Comparison of ENCODE assay signal across 8 cellular contexts in genomic region chr4:2413821-2414610, GRCh38. TPM values are rescaled to one million over a fixed set of nuclear protein-coding genes. Genes with fewer than 3 reads are reported as not detected.
DNase-seq lines count a peak whose midpoint lies in the region; ATAC-seq and TF ChIP-seq lines count a peak whose summit lies in the region.

No MANE protein-coding gene starts in this region.

- H3K27me3 Mint-ChIP-seq in osteocyte (ENCODE audit: unreplicated experiment): peaks cover 33% of the 10 kb centered on the region

- DNase-seq in DND-41 (no peak), RPMI8226 (peak; percentile 86), osteocyte (ENCODE audit: extremely low spot score, unreplicated experiment) (no peak), NCI-H2196 treated with DMSO at 0.1 percent for 48 hours (lab: John Stamatoyannopoulos, UW; ENCODE audit: unreplicated experiment) (no peak), HEK293T (ENCODE audit: extremely low spot score) (no peak), DMS114 treated with DMSO at 0.1 percent for 48 hours (lab: John Stamatoyannopoulos, UW; ENCODE audit: unreplicated experiment) (no peak)

- peaks cover 35% of the 10 kb centered on the region for H3K27me3 ChIP-seq in DND-41 (ENCODE audit: insufficient read depth, low read length, poor library complexity)

- no peak overlapping the region for H3K27ac ChIP-seq in DND-41 (ENCODE audit: low read length)
- peak overlapping the region; percentile 19 for H3K27ac ChIP-seq in cingulate gyrus (ENCODE audit: low read depth, low read length)

- H3K9me3 ChIP-seq in DND-41 (ENCODE audit: insufficient read depth, low read length, severe bottlenecking): no peaks in the 10 kb centered on the region

- peak overlapping the region in 1 of 2 experiments; percentile 36; a peak in 2 of 4 replicates for H3K4me3 ChIP-seq in DND-41 (ENCODE audit: low read depth in 1 of 2, low read length in 2 of 2)

- H3K4me3 Mint-ChIP-seq in osteocyte (ENCODE audit: unreplicated experiment): no peak overlapping the region

- H3K9ac ChIP-seq in DND-41 (ENCODE audit: low read depth, low read length): no peak overlapping the region; the same call in 1 of the 2 replicates

- H2AFZ ChIP-seq in DND-41 (ENCODE audit: low read depth, low read length): no peak overlapping the region

- no peaks in the 10 kb centered on the region for H3K36me3 ChIP-seq in DND-41 (ENCODE audit: insufficient read depth, low read length)

- CTCF ChIA-PET in HEK293T (lab: Yijun Ruan, JAX): interaction anchor here (1.5 kb wide), 1 partner anchor 12 kb away, joined by 6 read pairs; no protein-coding TSS in a partner anchor

- ATAC-seq in DND-41 (ENCODE audit: insufficient read depth, low read depth): no peak
- no peak for ATAC-seq in GM18520 (IDR thresholded peaks at IDR 0.05; ENCODE audit: unreplicated experiment)

- H3K9me3 Mint-ChIP-seq in osteocyte (ENCODE audit: unreplicated experiment): no peaks in the 10 kb centered on the region

- H3K27ac Mint-ChIP-seq in osteocyte (ENCODE audit: unreplicated experiment): peak overlapping the region; percentile 91

- no peak for TF ChIP-seq CTCF in DND-41 (IDR thresholded peaks at IDR 0.05; ENCODE audit: borderline replicate concordance, extremely low read depth, low read length, poor library complexity, severe bottlenecking)
- no peak for TF ChIP-seq CTCF in osteocyte (IDR thresholded peaks at IDR 0.05)

- no peaks in the 10 kb centered on the region for H3K36me3 Mint-ChIP-seq in osteocyte (ENCODE audit: unreplicated experiment)

- H3K4me1 Mint-ChIP-seq in osteocyte (ENCODE audit: unreplicated experiment): peaks cover 31% of the 10 kb centered on the region

- no peaks in the 10 kb centered on the region for H3K79me2 ChIP-seq in DND-41 (ENCODE audit: insufficient read depth, low read length)

- peaks cover 58% of the 10 kb centered on the region for H4K20me1 ChIP-seq in DND-41 (ENCODE audit: insufficient read depth, low read length)

- H3K4me1 ChIP-seq in DND-41 (ENCODE audit: insufficient read depth, low read length): peaks cover 38% of the 10 kb centered on the region

- POLR2A ChIA-PET in HEK293T (lab: Yijun Ruan, JAX): interaction anchor here (1.2 kb wide), 1 partner anchor 27 kb away, joined by 3 read pairs; no protein-coding TSS in a partner anchor

- peak overlapping the region; percentile 59 for H3K4me2 ChIP-seq in DND-41 (ENCODE audit: insufficient read depth, low read length)

TF ChIP-seq in HEK293T, 16 proteins besides CTCF, POLR2A, EP300 and RAD21:
- no peak for TF ChIP-seq SP1 (IDR thresholded peaks at IDR 0.05)
- no peak for TF ChIP-seq FOXK2 (IDR thresholded peaks at IDR 0.05)
- no peak for TF ChIP-seq CTBP1 (IDR thresholded peaks at IDR 0.05; ENCODE audit: borderline replicate concordance)
- no peak for TF ChIP-seq HDGF (IDR thresholded peaks at IDR 0.05; ENCODE audit: borderline replicate concordance)
- no peak for TF ChIP-seq L3MBTL2 (conservative IDR thresholded peaks at IDR 0.05)
- no peak for TF ChIP-seq FOXM1 (IDR thresholded peaks at IDR 0.05; ENCODE audit: borderline replicate concordance)
- no peak for TF ChIP-seq BHLHE40 (IDR thresholded peaks at IDR 0.05; ENCODE audit: borderline replicate concordance)
- TF ChIP-seq LEF1 (IDR thresholded peaks at IDR 0.05; ENCODE audit: borderline replicate concordance): no peak
- no peak for TF ChIP-seq TARDBP (IDR thresholded peaks at IDR 0.05)
- TF ChIP-seq ZNF384 (IDR thresholded peaks at IDR 0.05): no peak
- no peak for TF ChIP-seq SUZ12 (IDR thresholded peaks at IDR 0.05)
- TF ChIP-seq ELF4 (IDR thresholded peaks at IDR 0.05): no peak
- no peak for TF ChIP-seq ARNT (IDR thresholded peaks at IDR 0.05)
- TF ChIP-seq NFRKB (IDR thresholded peaks at IDR 0.05): no peak
- TF ChIP-seq PKNOX1 (IDR thresholded peaks at IDR 0.05): no peak
- no peak for TF ChIP-seq FOXA1 (IDR thresholded peaks at IDR 0.05)
TF ChIP-seq in HEK293T: peak in this region for 0.

RNA-seq across cellular contexts. Expression of gene ZFYVE28, which starts 4.4 kb away (rescaled TPM):
- total RNA-seq in osteocyte: 3.3 and 3.4 TPM in 2 replicates

RNA-seq across cellular contexts. Expression of gene CFAP99, which starts 4.7 kb away (rescaled TPM):
- not detected in 2 replicates for total RNA-seq in osteocyte

RNA-seq across cellular contexts. Expression of gene RNF4, which starts 54.9 kb away (rescaled TPM):
- 57.6 and 63.4 TPM in 2 replicates for total RNA-seq in osteocyte
